ENCODE assay signal across 8 cellular contexts in genomic region chr13:30616927-30617314, GRCh38. TPM values are rescaled to one million over a fixed set of nuclear protein-coding genes. Genes with fewer than 3 reads are reported as not detected.
DNase-seq lines count a peak whose midpoint lies in the region; ATAC-seq, FAIRE-seq and TF ChIP-seq lines count a peak whose summit lies in the region.

No MANE protein-coding gene starts in this region.

- peak overlapping the region; percentile 99 to 100 for H3K27ac ChIP-seq in testis

- TF ChIP-seq CTCF in BE2C (IDR thresholded peaks at IDR 0.05; ENCODE audit: low read depth, low read length) (peak; percentile 25), testis (IDR thresholded peaks at IDR 0.05) (no peak)

- no peaks in the 10 kb centered on the region for H3K4me1 ChIP-seq in BE2C
- peaks cover 25% of the 10 kb centered on the region for H3K4me1 ChIP-seq in testis

- peak; percentile 18 for ATAC-seq in HG03025 (IDR thresholded peaks at IDR 0.05; ENCODE audit: low FRiP score, unreplicated experiment)

- peaks cover 1% of the 10 kb centered on the region for H3K36me3 ChIP-seq in BE2C
- H3K36me3 ChIP-seq in testis (ENCODE audit: low read depth, missing control alignments): no peaks in the 10 kb centered on the region

- H3K4me3 ChIP-seq in BE2C (ENCODE audit: low read depth, low read length) (peak overlapping the region; percentile 69), testis (peak overlapping the region; percentile 90 to 97)

- H3K27me3 ChIP-seq in BE2C (no peaks in the 10 kb centered on the region), testis (no peaks in the 10 kb centered on the region)

- 0 to 1% methylated on average over 12 of the region's 12 CpGs for WGBS in testis, 2 donors

- FAIRE-seq in GM18507 (lab: Jason Lieb, UNC): no peak
- peak; percentile 95 for FAIRE-seq in endometrium (lab: Jason Lieb, UNC)

- intact Hi-C loops in testis (cut with DNase I; ENCODE audit: low total_unique reads): loop anchor here (10.0 kb wide), 1 partner anchor 152 kb away; the partner anchor contains the start of gene HMGB1

- TF ChIP-seq POLR2A in testis (IDR thresholded peaks at IDR 0.05): peak; percentile 68

- DNase-seq in BE2C (peak; percentile 63), GM18507 (ENCODE audit: extremely low spot score, insufficient read length, low read depth) (peak; percentile 17), NCI-H2081 (lab: John Stamatoyannopoulos, UW) (peak; percentile 45 to 63), T-helper 9 cell (peak; percentile 44), medulla oblongata (ENCODE audit: extremely low spot score) (peak; percentile 98), testis (peak; percentile 92)

- H3K9me3 ChIP-seq in BE2C: no peaks in the 10 kb centered on the region
- no peaks in the 10 kb centered on the region for H3K9me3 ChIP-seq in testis

RNA-seq across cellular contexts. Expression of gene USPL1, which starts 0.8 kb away (rescaled TPM):
- 65.9 TPM for polyA plus RNA-seq in BE2C (2012; ENCODE audit: insufficient read depth, insufficient read length, low read depth)
- total RNA-seq in testis: 10 to 100 TPM; 36.0 to 52.0 TPM
- polyA plus RNA-seq in testis (ENCODE audit: insufficient read depth, low read depth, low replicate concordance): 36.4 TPM

Comparison
In these comparisons a context has a peak if more than half of its experiments do, and no peak if none do; other contexts are left out.
1. Peak in every context shown above with its lines: DNase-seq, ATAC-seq, H3K4me3 ChIP-seq and H3K27ac ChIP-seq.
2. DNase-seq: peak in every context shown above with its lines; median percentile 98 in medulla oblongata; 92 in testis; 63 in BE2C; 54 in NCI-H2081; 44 in T-helper 9 cell; 17 in GM18507.